8 cellular contexts compared by ENCODE assay signal in the genomic region with DNA sequence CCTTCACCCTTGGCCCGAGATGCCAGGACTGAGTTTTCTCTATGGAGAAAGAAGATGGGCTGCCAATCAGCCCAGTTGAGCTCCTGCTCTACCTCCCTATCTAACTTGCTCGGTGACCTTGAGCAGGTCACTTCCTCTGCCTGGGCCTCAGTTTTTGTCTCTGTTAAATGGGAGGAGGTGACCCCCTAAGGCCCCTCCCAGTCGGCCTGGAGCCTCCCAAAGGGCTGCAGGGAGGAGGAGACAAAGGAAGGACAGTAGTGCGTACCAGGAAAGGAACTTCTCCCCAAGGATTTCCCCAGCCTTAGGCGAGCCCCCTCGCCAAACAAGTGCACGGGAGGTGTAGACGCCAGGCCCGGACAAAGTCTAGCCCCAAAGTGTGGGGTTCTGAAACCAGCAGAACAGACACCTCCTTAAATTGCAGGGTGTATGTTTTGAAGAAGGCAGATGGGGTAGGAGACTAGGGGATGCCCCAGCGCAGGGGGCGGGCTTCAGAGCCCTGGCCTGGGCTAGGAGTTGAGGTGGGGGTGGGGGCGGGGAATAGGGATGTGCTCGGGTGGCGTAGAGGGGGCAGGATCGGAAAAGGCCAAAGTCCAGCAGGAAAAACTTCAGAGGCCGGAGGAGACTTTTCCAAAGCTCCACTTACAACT. TPM values are rescaled to one million over a fixed set of nuclear protein-coding genes. Genes with fewer than 3 reads are reported as not detected.
DNase-seq lines count a peak whose midpoint lies in the region; ATAC-seq and TF ChIP-seq lines count a peak whose summit lies in the region.

No MANE protein-coding gene starts in this region.

- H3K27me3 Mint-ChIP-seq in natural killer cell treated with Interleukin-12 subunit alpha and Interleukin-12 subunit beta and Interleukin-15 and Interleukin-18, amount 100 ng/mL, for 72 hours: peaks cover 4 to 14% of the 10 kb centered on the region in 2 donors

- H3K4me3 Mint-ChIP-seq in natural killer cell treated with Interleukin-12 subunit alpha and Interleukin-12 subunit beta and Interleukin-15 and Interleukin-18, amount 100 ng/mL, for 72 hours: peak overlapping the region; percentile 96

- TF ChIP-seq CTCF in AG04450 (IDR thresholded peaks at IDR 0.05; ENCODE audit: low read depth, low read length): no peak
- TF ChIP-seq CTCF in dorsolateral prefrontal cortex (IDR thresholded peaks at IDR 0.05 in 54 of 56, conservative IDR thresholded peaks at IDR 0.05 in 2 of 56; ENCODE audit: low read depth in 1 of 56, partially characterized antibody in 56 of 56): no peak
- TF ChIP-seq CTCF in GM10248 (IDR thresholded peaks at IDR 0.05; ENCODE audit: control extremely low read depth, extremely low read depth, low read depth, missing control alignments): no peak

- H3K9me3 ChIP-seq in AG04450 (ENCODE audit: control insufficient read depth, insufficient read depth, low read length): no peaks in the 10 kb centered on the region; the same call in 1 of the 2 replicates

- no peaks in the 10 kb centered on the region for H3K36me3 Mint-ChIP-seq in natural killer cell treated with Interleukin-12 subunit alpha and Interleukin-12 subunit beta and Interleukin-15 and Interleukin-18, amount 100 ng/mL, for 72 hours

- POLR2A ChIA-PET in AG04450 (lab: Yijun Ruan, JAX): interaction anchor here (1.9 kb wide), 1 partner anchor 169 kb away, joined by 5 read pairs; a partner anchor contains a TSS
- POLR2A ChIA-PET in GM10248 (lab: Yijun Ruan, JAX): interaction anchor here (1.0 kb wide), 1 partner anchor 161 kb away, joined by 3 read pairs; no protein-coding TSS in a partner anchor

- H3K27ac Mint-ChIP-seq in natural killer cell treated with Interleukin-12 subunit alpha and Interleukin-12 subunit beta and Interleukin-15 and Interleukin-18, amount 100 ng/mL, for 72 hours: peak overlapping the region in 1 of 2 donors; percentile 62

- no peak for ATAC-seq in natural killer cell treated with Interleukin-12 subunit alpha and Interleukin-12 subunit beta and Interleukin-15 and Interleukin-18, amount 100 ng/mL, for 72 hours
- ATAC-seq in HG02610 (IDR thresholded peaks at IDR 0.05; ENCODE audit: unreplicated experiment): no peak

- CTCF ChIA-PET in AG04450 (lab: Charles Lee) (interaction anchor here (0.6 to 2.4 kb wide), 3 partner anchors 165 to 861 kb away, joined by 3 to 11 read pairs (median 3); no protein-coding TSS in a partner anchor), GM10248 (lab: Yijun Ruan, JAX) (no interaction called here)

- DNase-seq in AG04450 (ENCODE audit: low read depth, low spot score) (no peak), dorsolateral prefrontal cortex (peak in 2 of 10 donors; percentile 19 to 36), GM10248 (ENCODE audit: extremely low spot score) (no peak), NCI-H146 treated with DMSO at 0.1 percent for 48 hours (lab: John Stamatoyannopoulos, UW; ENCODE audit: unreplicated experiment) (no peak), NCI-H510A (lab: John Stamatoyannopoulos, UW) (no peak)
- DNase-seq in Jurkat, Clone E6-1 (ENCODE audit: low read depth, low spot score): no peak
- no peak for DNase-seq in natural killer cell treated with Interleukin-12 subunit alpha and Interleukin-12 subunit beta and Interleukin-15 and Interleukin-18, amount 100 ng/mL, for 72 hours (ENCODE audit: low spot score)

- H3K4me3 ChIP-seq in AG04450 (ENCODE audit: low read depth, low read length): peak overlapping the region; percentile 65
- H3K4me3 ChIP-seq in Jurkat, Clone E6-1 (ENCODE audit: low read length): peak overlapping the region; percentile 58
- H3K4me3 ChIP-seq in dorsolateral prefrontal cortex: peak overlapping the region; percentile 71 to 99 (median 95)

- intact Hi-C loops in dorsolateral prefrontal cortex (cut with DNase I): loop anchor here (5.0 to 10.0 kb wide), 3 partner anchors 93 to 893 kb away; a partner anchor contains a TSS

- no peak overlapping the region for H3K27ac ChIP-seq in AG04450 (ENCODE audit: low read depth, low read length)
- peak overlapping the region; percentile 92 to 100 (median 99) for H3K27ac ChIP-seq in dorsolateral prefrontal cortex

- H3K9me3 Mint-ChIP-seq in natural killer cell treated with Interleukin-12 subunit alpha and Interleukin-12 subunit beta and Interleukin-15 and Interleukin-18, amount 100 ng/mL, for 72 hours: no peaks in the 10 kb centered on the region

- H3K27me3 ChIP-seq in AG04450 (ENCODE audit: control insufficient read depth, insufficient read depth, low read length) (peaks cover 28% of the 10 kb centered on the region), dorsolateral prefrontal cortex (no peaks in the 10 kb centered on the region)

- peaks cover 18 to 30% of the 10 kb centered on the region in 2 donors for H3K4me1 Mint-ChIP-seq in natural killer cell treated with Interleukin-12 subunit alpha and Interleukin-12 subunit beta and Interleukin-15 and Interleukin-18, amount 100 ng/mL, for 72 hours (ENCODE audit: low read depth in 2 of 2)

RNA-seq across cellular contexts. Expression of a gene that starts 1.0 kb away (rescaled TPM):
- polyA plus RNA-seq in AG04450 (2011; rRNA removed): 2.2 and 2.6 TPM in 2 replicates
- 3.3 and 3.8 TPM in 2 replicates for polyA minus RNA-seq in AG04450 (2011; rRNA and poly(A)+ RNA removed)
- 5.1 TPM for polyA plus RNA-seq in Jurkat, Clone E6-1 (2012; ENCODE audit: insufficient read depth, insufficient read length)
- 100 to 1,000 TPM; 112 to 229 (median 170) TPM for total RNA-seq in dorsolateral prefrontal cortex
- 10 to 100 TPM in 1 of 2 donors, 1 to 10 TPM in 1; 4.9 to 11.1 TPM for total RNA-seq in natural killer cell treated with Interleukin-12 subunit alpha and Interleukin-12 subunit beta and Interleukin-15 and Interleukin-18, amount 100 ng/mL, for 72 hours

RNA-seq across cellular contexts. Expression of a gene that starts 54.4 kb away (rescaled TPM):
- polyA plus RNA-seq in AG04450 (2011; rRNA removed): 0.11 and 0.42 TPM in 2 replicates
- polyA minus RNA-seq in AG04450 (2011; rRNA and poly(A)+ RNA removed): not detected in 2 replicates
- polyA plus RNA-seq in Jurkat, Clone E6-1 (2012; ENCODE audit: insufficient read depth, insufficient read length): not detected
- total RNA-seq in dorsolateral prefrontal cortex: 1 to 10 TPM in 4 of 120 experiments, under 1 TPM in 4, not detected in 112; 0.40 to 1.4 (median 0.89) TPM
- 1 to 10 TPM; 6.2 to 6.9 TPM for total RNA-seq in natural killer cell treated with Interleukin-12 subunit alpha and Interleukin-12 subunit beta and Interleukin-15 and Interleukin-18, amount 100 ng/mL, for 72 hours

Comparison
In these comparisons a context has a peak if more than half of its experiments do, and no peak if none do; other contexts are left out.
1. RNA of a gene that starts 1.0 kb away (total RNA-seq): 112 to 229 TPM in dorsolateral prefrontal cortex; 4.9 to 11.1 TPM in natural killer cell treated with Interleukin-12 subunit alpha and Interleukin-12 subunit beta and Interleukin-15 and Interleukin-18, amount 100 ng/mL, for 72 hours; every median in the first group is over 4 times any median in the second.
2. Peak in every context shown above with its lines, with median percentiles within 50 percentile points of each other: H3K4me3 ChIP-seq.